Comparison of ENCODE assay signal across 21 cellular contexts in the genomic region with DNA sequence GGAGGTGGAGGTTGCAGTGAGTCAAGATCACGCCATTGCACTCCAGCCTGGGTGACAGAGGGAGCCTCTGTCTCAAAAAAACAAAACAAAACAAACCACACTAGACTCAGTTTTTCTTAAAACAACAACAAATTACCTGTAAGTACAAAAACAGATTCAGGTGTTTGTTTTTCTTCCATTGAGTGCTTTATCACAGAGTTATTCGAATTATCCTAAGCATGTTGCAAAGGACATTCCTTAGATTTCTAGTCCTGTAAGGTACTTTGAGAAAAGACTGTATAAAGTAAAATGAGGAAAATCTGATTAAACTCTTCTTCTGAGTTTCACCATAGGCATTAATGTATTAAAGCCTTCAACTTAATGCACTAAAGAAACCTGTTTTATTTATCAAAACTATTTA. TPM values are rescaled to one million over a fixed set of nuclear protein-coding genes. Genes with fewer than 3 reads are reported as not detected.
DNase-seq lines count a peak whose midpoint lies in the region; ATAC-seq and TF ChIP-seq lines count a peak whose summit lies in the region.
"Had no signal": no experiment of that assay in that cellular context is flagged by ENCODE, and none has a peak within 500 bp of the region (broad histone marks: within the 10 kb centered on the region; RNA-seq: fewer than 3 reads in every experiment).

No MANE protein-coding gene starts in this region.

- H3K9me3 ChIP-seq in cardiac muscle cell (ENCODE audit: low read depth) (no peaks in the 10 kb centered on the region), BE2C (no peaks in the 10 kb centered on the region)
- H3K9me3 ChIP-seq: A549 had no signal

- no peaks in the 10 kb centered on the region for H3K79me1 ChIP-seq in mesendoderm (ENCODE audit: low read length)

- H3K4me3 Mint-ChIP-seq in GM23338 (no peak overlapping the region), endothelial cell (ENCODE audit: unreplicated experiment) (no peak overlapping the region)
- H3K4me3 Mint-ChIP-seq: B cell; CD14-positive monocyte; CD4-positive, alpha-beta memory T cell had no signal

- H3K27me3 Mint-ChIP-seq in GM23338 (ENCODE audit: insufficient read depth, low read depth, poor library complexity): peaks cover 11% of the 10 kb centered on the region
- H3K27me3 Mint-ChIP-seq in endothelial cell (ENCODE audit: unreplicated experiment): peaks cover 3% of the 10 kb centered on the region
- H3K27me3 Mint-ChIP-seq: B cell; CD4-positive, alpha-beta memory T cell; CD4-positive, CD25-positive, alpha-beta regulatory T cell; CD8-positive, alpha-beta memory T cell had no signal

- ATAC-seq in Right ventricle myocardium inferior: no peak
- no peak for ATAC-seq in GM23338
- no peak for ATAC-seq in GM18907 (IDR thresholded peaks at IDR 0.05; ENCODE audit: unreplicated experiment)
- ATAC-seq: A549, GM12878 had no signal

- H4K8ac ChIP-seq in mesendoderm (ENCODE audit: low read depth, low read length): no peak overlapping the region

- H3K4me1 Mint-ChIP-seq in GM23338: peaks cover 7% of the 10 kb centered on the region; the same call in 2 of the 3 replicates
- peaks cover 6% of the 10 kb centered on the region for H3K4me1 Mint-ChIP-seq in endothelial cell (ENCODE audit: unreplicated experiment)

- H2BK15ac ChIP-seq in mesendoderm (replicated peaks; ENCODE audit: low read depth): no peak overlapping the region

- peak overlapping the region; percentile 86 for H3K27ac ChIP-seq in cardiac muscle cell
- H3K27ac ChIP-seq in GM23338 (ENCODE audit: low read depth): 0 out of 2 replicates have a peak overlapping the region, but pooled peaks have one; percentile 30
- H3K27ac ChIP-seq in mesendoderm (ENCODE audit: low read depth, low read length): no peak overlapping the region
- H3K27ac ChIP-seq: 22Rv1, A549, BLaER1 had no signal

- no peaks in the 10 kb centered on the region for H3K9me2 ChIP-seq in GM23338 (ENCODE audit: insufficient read depth)

- no peak overlapping the region for H3K27ac Mint-ChIP-seq in GM23338
- no peak overlapping the region for H3K27ac Mint-ChIP-seq in endothelial cell (ENCODE audit: unreplicated experiment)
- H3K27ac Mint-ChIP-seq: B cell, CD14-positive monocyte had no signal

- H3K4me2 ChIP-seq in GM23338 (no peak overlapping the region), mesendoderm (ENCODE audit: low read length) (no peak overlapping the region)
- H3K4me2 ChIP-seq: A549, BLaER1 had no signal

- no peaks in the 10 kb centered on the region for H3K79me2 ChIP-seq in GM23338 (replicated peaks; ENCODE audit: insufficient read depth)
- no peaks in the 10 kb centered on the region for H3K79me2 ChIP-seq in mesendoderm (ENCODE audit: control insufficient read depth, insufficient read depth, low read length)

- H3K56ac ChIP-seq in mesendoderm (ENCODE audit: low read length): no peak overlapping the region

- H4K5ac ChIP-seq in mesendoderm (ENCODE audit: low read length): no peak overlapping the region

- no peaks in the 10 kb centered on the region for H3F3A ChIP-seq in GM23338 (replicated peaks; ENCODE audit: low read depth)

- intact Hi-C loops in Right ventricle myocardium inferior (cut with DNase I): no loop called here

- H3K36me3 Mint-ChIP-seq in GM23338 (ENCODE audit: low read depth): peaks cover 8% of the 10 kb centered on the region
- H3K36me3 Mint-ChIP-seq in endothelial cell (ENCODE audit: low read depth, unreplicated experiment): no peaks in the 10 kb centered on the region

- no peak overlapping the region for H2AFZ ChIP-seq in GM23338

- no peak overlapping the region for H3K18ac ChIP-seq in mesendoderm (ENCODE audit: low read length)

- no peak overlapping the region for H2AK5ac ChIP-seq in mesendoderm (ENCODE audit: low read length)

- H2BK5ac ChIP-seq in mesendoderm (ENCODE audit: low read length): no peak overlapping the region

- WGBS in mesendoderm (ENCODE audit: extremely low coverage, insufficient coverage, low lambda C conversion rate): no CpG with 5 or more reads among the region's 2 CpGs

- no peaks in the 10 kb centered on the region for H3K27me3 ChIP-seq in cardiac muscle cell
- no peaks in the 10 kb centered on the region for H3K27me3 ChIP-seq in GM23338 (ENCODE audit: insufficient read depth)
- no peaks in the 10 kb centered on the region for H3K27me3 ChIP-seq in mesendoderm (ENCODE audit: insufficient read depth, low read length, poor library complexity)
- H3K27me3 ChIP-seq in BE2C: no peaks in the 10 kb centered on the region
- H3K27me3 ChIP-seq: BLaER1 had no signal

- no peak overlapping the region for H3K4ac ChIP-seq in mesendoderm (ENCODE audit: low read depth, low read length)

- no peak overlapping the region for H3K4me3 ChIP-seq in cardiac muscle cell
- H3K4me3 ChIP-seq in GM23338: no peak overlapping the region
- H3K4me3 ChIP-seq in mesendoderm (ENCODE audit: low read length): no peak overlapping the region
- H3K4me3 ChIP-seq in BE2C (ENCODE audit: low read depth, low read length): no peak overlapping the region
- H3K4me3 ChIP-seq: A549, BLaER1, GM12878 had no signal

- no peaks in the 10 kb centered on the region for H4K20me1 ChIP-seq in GM23338 (replicated peaks; ENCODE audit: insufficient read depth)
- H4K20me1 ChIP-seq: BLaER1 had no signal

- no peak for TF ChIP-seq CTCF in cardiac muscle cell (IDR thresholded peaks at IDR 0.05; ENCODE audit: low read depth, low read length)
- no peak for TF ChIP-seq CTCF in GM23338 (conservative IDR thresholded peaks at IDR 0.05; ENCODE audit: low read depth in 2 of 2)
- TF ChIP-seq CTCF in BE2C (IDR thresholded peaks at IDR 0.05; ENCODE audit: low read depth, low read length): no peak
- no peak for TF ChIP-seq CTCF in endothelial cell (IDR thresholded peaks at IDR 0.05; ENCODE audit: unreplicated experiment)

- H3K9ac ChIP-seq in mesendoderm (ENCODE audit: low read length): no peak overlapping the region
- H3K9ac ChIP-seq: BLaER1 had no signal

- DNase-seq in cardiac muscle cell (ENCODE audit: low read depth in 1 of 2, low spot score in 1 of 2): no peak
- no peak for DNase-seq in Right ventricle myocardium inferior (ENCODE audit: missing footprints)
- peak; percentile 56 for DNase-seq in GM23338 (ENCODE audit: low spot score)
- peak; percentile 62 for DNase-seq in mesendoderm
- no peak for DNase-seq in BE2C
- DNase-seq in endothelial cell (ENCODE audit: low spot score): no peak
- DNase-seq: AML-193; C1 segment of cervical spinal cord; CD4-positive, alpha-beta memory T cell; CD4-positive, CD25-positive, alpha-beta regulatory T cell; CD8-positive, alpha-beta memory T cell; COR-L47; DMS79 treated with DMSO at 0.1 percent for 48 hours; GDM1 had no signal

- no peaks in the 10 kb centered on the region for H3K9me3 Mint-ChIP-seq in GM23338
- no peaks in the 10 kb centered on the region for H3K9me3 Mint-ChIP-seq in endothelial cell (ENCODE audit: unreplicated experiment)
- H3K9me3 Mint-ChIP-seq: CD14-positive monocyte; CD4-positive, CD25-positive, alpha-beta regulatory T cell; CD8-positive, alpha-beta memory T cell had no signal

- H3K23ac ChIP-seq in mesendoderm (ENCODE audit: low read length): no peak overlapping the region

- peaks cover 6% of the 10 kb centered on the region for H3K4me1 ChIP-seq in cardiac muscle cell (ENCODE audit: low read depth)
- H3K4me1 ChIP-seq in GM23338 (ENCODE audit: insufficient read depth): no peaks in the 10 kb centered on the region; the same call in 1 of the 2 replicates
- no peaks in the 10 kb centered on the region for H3K4me1 ChIP-seq in mesendoderm (ENCODE audit: control insufficient read depth, low read depth, low read length)
- no peaks in the 10 kb centered on the region for H3K4me1 ChIP-seq in BE2C
- H3K4me1 ChIP-seq: A549 had no signal

- H2BK120ac ChIP-seq in mesendoderm (ENCODE audit: low read depth, low read length): no peak overlapping the region

- H3K36me3 ChIP-seq in cardiac muscle cell (peaks cover 22% of the 10 kb centered on the region), GM23338 (ENCODE audit: insufficient read depth) (no peaks in the 10 kb centered on the region), mesendoderm (ENCODE audit: control insufficient read depth, insufficient read depth, low read length) (no peaks in the 10 kb centered on the region), BE2C (peaks cover 4% of the 10 kb centered on the region; the same call in 1 of the 2 replicates)

TF ChIP-seq in GM23338, 12 proteins besides CTCF, POLR2A, EP300 and RAD21:
- TF ChIP-seq ZNF331 (CRISPR knock-in tag; IDR thresholded peaks at IDR 0.05; ENCODE audit: low read depth) (no peak), JUNB (IDR thresholded peaks at IDR 0.05; ENCODE audit: unreplicated experiment) (no peak)

RNA-seq across cellular contexts. Expression of a gene that starts 2.2 kb away (rescaled TPM):
- 4.2 and 7.2 TPM in 2 replicates for total RNA-seq in cardiac muscle cell
- 11.5 and 18.3 TPM in 2 replicates for polyA plus RNA-seq in cardiac muscle cell
- total RNA-seq in Right ventricle myocardium inferior: 9.3 TPM
- 2.5 and 3.2 TPM in 2 replicates for total RNA-seq in GM23338 (2014; rRNA removed; shearing (Covaris generic))
- 7.6 and 8.3 TPM in 2 replicates for polyA plus RNA-seq in GM23338 (2016; fragmentation: Nextera tagmentation; extraction: Ambion mirVana)
- polyA plus RNA-seq in mesendoderm (2013, experiment 1 of 2): 7.7 TPM
- 7.2 TPM for polyA plus RNA-seq in mesendoderm (2013, experiment 2 of 2)
- polyA plus RNA-seq in BE2C (2012; ENCODE audit: insufficient read depth, insufficient read length, low read depth): 8.1 TPM
- 9.6 TPM for total RNA-seq in endothelial cell (ENCODE audit: unreplicated experiment)

Comparison
In these comparisons a context has a peak if more than half of its experiments do, and no peak if none do; other contexts are left out.
1. DNase-seq: peak in GM23338 (single experiment) and mesendoderm (single experiment); none in cardiac muscle cell (0 of 2), Right ventricle myocardium inferior (single experiment), BE2C (single experiment) and endothelial cell (single experiment).